Comparison of ENCODE assay signal across 1 cellular context in the genomic region with DNA sequence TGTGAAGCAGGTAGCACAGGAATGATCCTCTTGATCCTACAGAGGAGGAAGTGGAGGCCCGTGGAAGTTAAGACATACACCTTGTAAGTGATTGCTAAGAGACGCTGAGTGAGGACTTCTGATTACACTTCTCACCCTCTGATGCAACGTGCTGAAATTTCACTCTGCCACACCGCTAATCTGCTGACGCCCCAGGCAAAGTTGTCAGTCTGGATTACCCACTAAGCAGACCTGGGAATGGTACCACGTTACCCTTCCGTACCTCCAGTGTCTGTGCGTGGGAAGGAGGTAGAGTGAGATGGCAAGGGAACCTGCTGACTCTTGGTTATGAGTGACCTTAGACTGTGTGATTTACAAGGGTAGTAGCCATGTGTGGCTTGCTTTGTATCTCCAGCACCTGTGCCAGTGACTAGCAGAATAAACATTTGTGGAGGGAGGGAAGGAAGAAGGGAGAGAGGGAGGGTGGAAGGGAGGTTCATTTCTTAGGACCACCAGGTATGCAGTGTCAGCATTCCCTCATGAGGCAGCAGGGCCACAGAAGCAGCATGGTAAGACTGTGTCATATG.
TF ChIP-seq lines count a peak whose summit lies in the region.

No MANE protein-coding gene starts in this region.

TF ChIP-seq in K562, 482 proteins besides CTCF, POLR2A, EP300 and RAD21 (continued from another document and continues in another):
- TF ChIP-seq RBM15 (IDR thresholded peaks at IDR 0.05; ENCODE audit: insufficient read depth, low read length) (no peak), HDAC3 (IDR thresholded peaks at IDR 0.05; ENCODE audit: borderline replicate concordance, partially characterized antibody) (no peak), MECOM (CRISPR knock-in tag; IDR thresholded peaks at IDR 0.05) (peak; percentile 75; the same call in 1 of the 2 replicates), POLR2AphosphoS2 (IDR thresholded peaks at IDR 0.05; ENCODE audit: low read length) (peak; percentile 44; the same call in 1 of the 2 replicates), THRAP3 (IDR thresholded peaks at IDR 0.05; ENCODE audit: borderline replicate concordance) (no peak), DPF2 (IDR thresholded peaks at IDR 0.05) (peak; percentile 61; the same call in 1 of the 2 replicates), COPS2 (conservative IDR thresholded peaks at IDR 0.05) (no peak), ASH1L (IDR thresholded peaks at IDR 0.05; ENCODE audit: borderline replicate concordance, low read depth, partially characterized antibody) (no peak), U2AF1 (optimal IDR thresholded peaks at IDR 0.05; ENCODE audit: low read depth, low read length) (no peak), KDM1A (IDR thresholded peaks at IDR 0.05) (no peak), KLF13 (tag; IDR thresholded peaks at IDR 0.05; ENCODE audit: borderline replicate concordance, low read depth) (peak; percentile 43; the same call in 1 of the 2 replicates), HNRNPUL1 (IDR thresholded peaks at IDR 0.05; ENCODE audit: low read length) (no peak), LCOR (CRISPR knock-in tag; IDR thresholded peaks at IDR 0.05) (no peak), BACH1 (tag; IDR thresholded peaks at IDR 0.05) (peak; percentile 82), RBM22 (IDR thresholded peaks at IDR 0.05; ENCODE audit: low read depth, low read length, poor library complexity, severe bottlenecking) (no peak), TAF7 (tag; IDR thresholded peaks at IDR 0.05) (peak; percentile 33; the same call in 1 of the 2 replicates), ZNF431 (CRISPR knock-in tag; IDR thresholded peaks at IDR 0.05) (no peak), ZNF175 (CRISPR knock-in tag; IDR thresholded peaks at IDR 0.05; ENCODE audit: low read depth) (peak; percentile 98), ZFP36 (IDR thresholded peaks at IDR 0.05; ENCODE audit: low read depth, low read length, partially characterized antibody) (no peak), ZC3H11A (IDR thresholded peaks at IDR 0.05; ENCODE audit: low read depth, low read length) (no peak), FOXJ3 (CRISPR knock-in tag; IDR thresholded peaks at IDR 0.05) (no peak), CREBBP (IDR thresholded peaks at IDR 0.05; ENCODE audit: low read depth, low read length) (no peak), SMAD1 (IDR thresholded peaks at IDR 0.05; ENCODE audit: low read depth, low read length, partially characterized antibody) (no peak), TEAD2 (tag; IDR thresholded peaks at IDR 0.05) (0 out of 2 replicates have a peak, but pooled peaks have one; percentile 12), GABPB1 (CRISPR knock-in tag; IDR thresholded peaks at IDR 0.05) (no peak; the same call in 1 of the 2 replicates), SIN3A (IDR thresholded peaks at IDR 0.05; ENCODE audit: borderline replicate concordance in 2 of 2, control insufficient read depth in 1 of 2, low read depth in 2 of 2, low read length in 2 of 2) (no peak)
- TF ChIP-seq, protein P1, sequence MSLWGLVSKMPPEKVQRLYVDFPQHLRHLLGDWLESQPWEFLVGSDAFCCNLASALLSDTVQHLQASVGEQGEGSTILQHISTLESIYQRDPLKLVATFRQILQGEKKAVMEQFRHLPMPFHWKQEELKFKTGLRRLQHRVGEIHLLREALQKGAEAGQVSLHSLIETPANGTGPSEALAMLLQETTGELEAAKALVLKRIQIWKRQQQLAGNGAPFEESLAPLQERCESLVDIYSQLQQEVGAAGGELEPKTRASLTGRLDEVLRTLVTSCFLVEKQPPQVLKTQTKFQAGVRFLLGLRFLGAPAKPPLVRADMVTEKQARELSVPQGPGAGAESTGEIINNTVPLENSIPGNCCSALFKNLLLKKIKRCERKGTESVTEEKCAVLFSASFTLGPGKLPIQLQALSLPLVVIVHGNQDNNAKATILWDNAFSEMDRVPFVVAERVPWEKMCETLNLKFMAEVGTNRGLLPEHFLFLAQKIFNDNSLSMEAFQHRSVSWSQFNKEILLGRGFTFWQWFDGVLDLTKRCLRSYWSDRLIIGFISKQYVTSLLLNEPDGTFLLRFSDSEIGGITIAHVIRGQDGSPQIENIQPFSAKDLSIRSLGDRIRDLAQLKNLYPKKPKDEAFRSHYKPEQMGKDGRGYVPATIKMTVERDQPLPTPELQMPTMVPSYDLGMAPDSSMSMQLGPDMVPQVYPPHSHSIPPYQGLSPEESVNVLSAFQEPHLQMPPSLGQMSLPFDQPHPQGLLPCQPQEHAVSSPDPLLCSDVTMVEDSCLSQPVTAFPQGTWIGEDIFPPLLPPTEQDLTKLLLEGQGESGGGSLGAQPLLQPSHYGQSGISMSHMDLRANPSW (CRISPR knock-in tag; IDR thresholded peaks at IDR 0.05): no peak
- TF ChIP-seq, protein P2, sequence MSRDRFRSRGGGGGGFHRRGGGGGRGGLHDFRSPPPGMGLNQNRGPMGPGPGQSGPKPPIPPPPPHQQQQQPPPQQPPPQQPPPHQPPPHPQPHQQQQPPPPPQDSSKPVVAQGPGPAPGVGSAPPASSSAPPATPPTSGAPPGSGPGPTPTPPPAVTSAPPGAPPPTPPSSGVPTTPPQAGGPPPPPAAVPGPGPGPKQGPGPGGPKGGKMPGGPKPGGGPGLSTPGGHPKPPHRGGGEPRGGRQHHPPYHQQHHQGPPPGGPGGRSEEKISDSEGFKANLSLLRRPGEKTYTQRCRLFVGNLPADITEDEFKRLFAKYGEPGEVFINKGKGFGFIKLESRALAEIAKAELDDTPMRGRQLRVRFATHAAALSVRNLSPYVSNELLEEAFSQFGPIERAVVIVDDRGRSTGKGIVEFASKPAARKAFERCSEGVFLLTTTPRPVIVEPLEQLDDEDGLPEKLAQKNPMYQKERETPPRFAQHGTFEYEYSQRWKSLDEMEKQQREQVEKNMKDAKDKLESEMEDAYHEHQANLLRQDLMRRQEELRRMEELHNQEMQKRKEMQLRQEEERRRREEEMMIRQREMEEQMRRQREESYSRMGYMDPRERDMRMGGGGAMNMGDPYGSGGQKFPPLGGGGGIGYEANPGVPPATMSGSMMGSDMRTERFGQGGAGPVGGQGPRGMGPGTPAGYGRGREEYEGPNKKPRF (IDR thresholded peaks at IDR 0.05; ENCODE audit: low read depth, low read length): no peak
- TF ChIP-seq, protein P3, sequence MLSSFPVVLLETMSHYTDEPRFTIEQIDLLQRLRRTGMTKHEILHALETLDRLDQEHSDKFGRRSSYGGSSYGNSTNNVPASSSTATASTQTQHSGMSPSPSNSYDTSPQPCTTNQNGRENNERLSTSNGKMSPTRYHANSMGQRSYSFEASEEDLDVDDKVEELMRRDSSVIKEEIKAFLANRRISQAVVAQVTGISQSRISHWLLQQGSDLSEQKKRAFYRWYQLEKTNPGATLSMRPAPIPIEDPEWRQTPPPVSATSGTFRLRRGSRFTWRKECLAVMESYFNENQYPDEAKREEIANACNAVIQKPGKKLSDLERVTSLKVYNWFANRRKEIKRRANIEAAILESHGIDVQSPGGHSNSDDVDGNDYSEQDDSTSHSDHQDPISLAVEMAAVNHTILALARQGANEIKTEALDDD (IDR thresholded peaks at IDR 0.05): peak; percentile 42; the same call in 1 of the 2 replicates
- TF ChIP-seq, protein P4, sequence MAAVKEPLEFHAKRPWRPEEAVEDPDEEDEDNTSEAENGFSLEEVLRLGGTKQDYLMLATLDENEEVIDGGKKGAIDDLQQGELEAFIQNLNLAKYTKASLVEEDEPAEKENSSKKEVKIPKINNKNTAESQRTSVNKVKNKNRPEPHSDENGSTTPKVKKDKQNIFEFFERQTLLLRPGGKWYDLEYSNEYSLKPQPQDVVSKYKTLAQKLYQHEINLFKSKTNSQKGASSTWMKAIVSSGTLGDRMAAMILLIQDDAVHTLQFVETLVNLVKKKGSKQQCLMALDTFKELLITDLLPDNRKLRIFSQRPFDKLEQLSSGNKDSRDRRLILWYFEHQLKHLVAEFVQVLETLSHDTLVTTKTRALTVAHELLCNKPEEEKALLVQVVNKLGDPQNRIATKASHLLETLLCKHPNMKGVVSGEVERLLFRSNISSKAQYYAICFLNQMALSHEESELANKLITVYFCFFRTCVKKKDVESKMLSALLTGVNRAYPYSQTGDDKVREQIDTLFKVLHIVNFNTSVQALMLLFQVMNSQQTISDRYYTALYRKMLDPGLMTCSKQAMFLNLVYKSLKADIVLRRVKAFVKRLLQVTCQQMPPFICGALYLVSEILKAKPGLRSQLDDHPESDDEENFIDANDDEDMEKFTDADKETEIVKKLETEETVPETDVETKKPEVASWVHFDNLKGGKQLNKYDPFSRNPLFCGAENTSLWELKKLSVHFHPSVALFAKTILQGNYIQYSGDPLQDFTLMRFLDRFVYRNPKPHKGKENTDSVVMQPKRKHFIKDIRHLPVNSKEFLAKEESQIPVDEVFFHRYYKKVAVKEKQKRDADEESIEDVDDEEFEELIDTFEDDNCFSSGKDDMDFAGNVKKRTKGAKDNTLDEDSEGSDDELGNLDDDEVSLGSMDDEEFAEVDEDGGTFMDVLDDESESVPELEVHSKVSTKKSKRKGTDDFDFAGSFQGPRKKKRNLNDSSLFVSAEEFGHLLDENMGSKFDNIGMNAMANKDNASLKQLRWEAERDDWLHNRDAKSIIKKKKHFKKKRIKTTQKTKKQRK (IDR thresholded peaks at IDR 0.05; ENCODE audit: borderline replicate concordance, low read depth, low read length): no peak
- TF ChIP-seq, protein P5, sequence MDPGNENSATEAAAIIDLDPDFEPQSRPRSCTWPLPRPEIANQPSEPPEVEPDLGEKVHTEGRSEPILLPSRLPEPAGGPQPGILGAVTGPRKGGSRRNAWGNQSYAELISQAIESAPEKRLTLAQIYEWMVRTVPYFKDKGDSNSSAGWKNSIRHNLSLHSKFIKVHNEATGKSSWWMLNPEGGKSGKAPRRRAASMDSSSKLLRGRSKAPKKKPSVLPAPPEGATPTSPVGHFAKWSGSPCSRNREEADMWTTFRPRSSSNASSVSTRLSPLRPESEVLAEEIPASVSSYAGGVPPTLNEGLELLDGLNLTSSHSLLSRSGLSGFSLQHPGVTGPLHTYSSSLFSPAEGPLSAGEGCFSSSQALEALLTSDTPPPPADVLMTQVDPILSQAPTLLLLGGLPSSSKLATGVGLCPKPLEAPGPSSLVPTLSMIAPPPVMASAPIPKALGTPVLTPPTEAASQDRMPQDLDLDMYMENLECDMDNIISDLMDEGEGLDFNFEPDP (CRISPR knock-in tag; IDR thresholded peaks at IDR 0.05): no peak
- TF ChIP-seq, protein P6, sequence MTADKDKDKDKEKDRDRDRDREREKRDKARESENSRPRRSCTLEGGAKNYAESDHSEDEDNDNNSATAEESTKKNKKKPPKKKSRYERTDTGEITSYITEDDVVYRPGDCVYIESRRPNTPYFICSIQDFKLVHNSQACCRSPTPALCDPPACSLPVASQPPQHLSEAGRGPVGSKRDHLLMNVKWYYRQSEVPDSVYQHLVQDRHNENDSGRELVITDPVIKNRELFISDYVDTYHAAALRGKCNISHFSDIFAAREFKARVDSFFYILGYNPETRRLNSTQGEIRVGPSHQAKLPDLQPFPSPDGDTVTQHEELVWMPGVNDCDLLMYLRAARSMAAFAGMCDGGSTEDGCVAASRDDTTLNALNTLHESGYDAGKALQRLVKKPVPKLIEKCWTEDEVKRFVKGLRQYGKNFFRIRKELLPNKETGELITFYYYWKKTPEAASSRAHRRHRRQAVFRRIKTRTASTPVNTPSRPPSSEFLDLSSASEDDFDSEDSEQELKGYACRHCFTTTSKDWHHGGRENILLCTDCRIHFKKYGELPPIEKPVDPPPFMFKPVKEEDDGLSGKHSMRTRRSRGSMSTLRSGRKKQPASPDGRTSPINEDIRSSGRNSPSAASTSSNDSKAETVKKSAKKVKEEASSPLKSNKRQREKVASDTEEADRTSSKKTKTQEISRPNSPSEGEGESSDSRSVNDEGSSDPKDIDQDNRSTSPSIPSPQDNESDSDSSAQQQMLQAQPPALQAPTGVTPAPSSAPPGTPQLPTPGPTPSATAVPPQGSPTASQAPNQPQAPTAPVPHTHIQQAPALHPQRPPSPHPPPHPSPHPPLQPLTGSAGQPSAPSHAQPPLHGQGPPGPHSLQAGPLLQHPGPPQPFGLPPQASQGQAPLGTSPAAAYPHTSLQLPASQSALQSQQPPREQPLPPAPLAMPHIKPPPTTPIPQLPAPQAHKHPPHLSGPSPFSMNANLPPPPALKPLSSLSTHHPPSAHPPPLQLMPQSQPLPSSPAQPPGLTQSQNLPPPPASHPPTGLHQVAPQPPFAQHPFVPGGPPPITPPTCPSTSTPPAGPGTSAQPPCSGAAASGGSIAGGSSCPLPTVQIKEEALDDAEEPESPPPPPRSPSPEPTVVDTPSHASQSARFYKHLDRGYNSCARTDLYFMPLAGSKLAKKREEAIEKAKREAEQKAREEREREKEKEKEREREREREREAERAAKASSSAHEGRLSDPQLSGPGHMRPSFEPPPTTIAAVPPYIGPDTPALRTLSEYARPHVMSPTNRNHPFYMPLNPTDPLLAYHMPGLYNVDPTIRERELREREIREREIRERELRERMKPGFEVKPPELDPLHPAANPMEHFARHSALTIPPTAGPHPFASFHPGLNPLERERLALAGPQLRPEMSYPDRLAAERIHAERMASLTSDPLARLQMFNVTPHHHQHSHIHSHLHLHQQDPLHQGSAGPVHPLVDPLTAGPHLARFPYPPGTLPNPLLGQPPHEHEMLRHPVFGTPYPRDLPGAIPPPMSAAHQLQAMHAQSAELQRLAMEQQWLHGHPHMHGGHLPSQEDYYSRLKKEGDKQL (CRISPR knock-in tag; IDR thresholded peaks at IDR 0.05; ENCODE audit: borderline replicate concordance): no peak
- TF ChIP-seq, protein P7, sequence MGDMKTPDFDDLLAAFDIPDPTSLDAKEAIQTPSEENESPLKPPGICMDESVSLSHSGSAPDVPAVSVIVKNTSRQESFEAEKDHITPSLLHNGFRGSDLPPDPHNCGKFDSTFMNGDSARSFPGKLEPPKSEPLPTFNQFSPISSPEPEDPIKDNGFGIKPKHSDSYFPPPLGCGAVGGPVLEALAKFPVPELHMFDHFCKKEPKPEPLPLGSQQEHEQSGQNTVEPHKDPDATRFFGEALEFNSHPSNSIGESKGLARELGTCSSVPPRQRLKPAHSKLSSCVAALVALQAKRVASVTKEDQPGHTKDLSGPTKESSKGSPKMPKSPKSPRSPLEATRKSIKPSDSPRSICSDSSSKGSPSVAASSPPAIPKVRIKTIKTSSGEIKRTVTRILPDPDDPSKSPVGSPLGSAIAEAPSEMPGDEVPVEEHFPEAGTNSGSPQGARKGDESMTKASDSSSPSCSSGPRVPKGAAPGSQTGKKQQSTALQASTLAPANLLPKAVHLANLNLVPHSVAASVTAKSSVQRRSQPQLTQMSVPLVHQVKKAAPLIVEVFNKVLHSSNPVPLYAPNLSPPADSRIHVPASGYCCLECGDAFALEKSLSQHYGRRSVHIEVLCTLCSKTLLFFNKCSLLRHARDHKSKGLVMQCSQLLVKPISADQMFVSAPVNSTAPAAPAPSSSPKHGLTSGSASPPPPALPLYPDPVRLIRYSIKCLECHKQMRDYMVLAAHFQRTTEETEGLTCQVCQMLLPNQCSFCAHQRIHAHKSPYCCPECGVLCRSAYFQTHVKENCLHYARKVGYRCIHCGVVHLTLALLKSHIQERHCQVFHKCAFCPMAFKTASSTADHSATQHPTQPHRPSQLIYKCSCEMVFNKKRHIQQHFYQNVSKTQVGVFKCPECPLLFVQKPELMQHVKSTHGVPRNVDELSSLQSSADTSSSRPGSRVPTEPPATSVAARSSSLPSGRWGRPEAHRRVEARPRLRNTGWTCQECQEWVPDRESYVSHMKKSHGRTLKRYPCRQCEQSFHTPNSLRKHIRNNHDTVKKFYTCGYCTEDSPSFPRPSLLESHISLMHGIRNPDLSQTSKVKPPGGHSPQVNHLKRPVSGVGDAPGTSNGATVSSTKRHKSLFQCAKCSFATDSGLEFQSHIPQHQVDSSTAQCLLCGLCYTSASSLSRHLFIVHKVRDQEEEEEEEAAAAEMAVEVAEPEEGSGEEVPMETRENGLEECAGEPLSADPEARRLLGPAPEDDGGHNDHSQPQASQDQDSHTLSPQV (IDR thresholded peaks at IDR 0.05): peak; percentile 78
